In genomic region chr1:110069302-110070281, GRCh38 we compare ENCODE assay signal across 12 cellular contexts. TPM values are rescaled to one million over a fixed set of nuclear protein-coding genes. Genes with fewer than 3 reads are reported as not detected.
DNase-seq lines count a peak whose midpoint lies in the region; ATAC-seq and TF ChIP-seq lines count a peak whose summit lies in the region.
"Had no signal": no experiment of that assay in that cellular context is flagged by ENCODE, and none has a peak within 500 bp of the region (broad histone marks: within the 10 kb centered on the region; RNA-seq: fewer than 3 reads in every experiment).

No MANE protein-coding gene starts in this region.

- peaks cover 37% of the 10 kb centered on the region for H3K27me3 ChIP-seq in layer of hippocampus (ENCODE audit: control insufficient read depth, insufficient read depth, low read length)
- H3K27me3 ChIP-seq in stomach = peaks cover 27 to 88% (median 68%) of the 10 kb centered on the region in 3 donors
- H3K27me3 ChIP-seq in ovary = peaks cover 10% of the 10 kb centered on the region

- H3K9me3 ChIP-seq in stomach (peaks cover 0 to 11% (median 4%) of the 10 kb centered on the region in 4 donors), ovary (peaks cover 0 to 5% of the 10 kb centered on the region in 2 donors)
- H3K9me3 ChIP-seq: SJSA1 had no signal

- H3K36me3 Mint-ChIP-seq in activated naive CD4-positive, alpha-beta T cell treated with anti-CD3 and anti-CD28 coated beads for 36 hours (ENCODE audit: low read depth) = no peaks in the 10 kb centered on the region
- no peaks in the 10 kb centered on the region for H3K36me3 Mint-ChIP-seq in brain

- no peak for DNase-seq in activated naive CD4-positive, alpha-beta T cell treated with anti-CD3 and anti-CD28 coated beads for 36 hours
- no peak for DNase-seq in activated naive CD4-positive, alpha-beta T cell treated with Interleukin-2 at 50 U/mL for 16 hours
- DNase-seq in stomach (no peak), ovary (no peak), NCI-H446 (lab: John Stamatoyannopoulos, UW) (no peak)
- DNase-seq: NCI-H1417 treated with DMSO at 0.1 percent for 48 hours had no signal

- H3K36me3 ChIP-seq in stomach (no peaks in the 10 kb centered on the region), ovary (no peaks in the 10 kb centered on the region)
- H3K36me3 ChIP-seq: SJSA1 had no signal

- H3K4me3 Mint-ChIP-seq in activated naive CD4-positive, alpha-beta T cell treated with anti-CD3 and anti-CD28 coated beads for 36 hours = peak overlapping the region; percentile 52
- peak overlapping the region in 3 of 5 experiments; percentile 55 to 77 (median 75) for H3K4me3 Mint-ChIP-seq in brain

- WGBS in stomach, 5 donors = 10 to 16% (median 14%) methylated on average over 48 to 73 of the region's 73 CpGs
- 70 to 81% (median 76%) methylated on average over 73 of the region's 73 CpGs for WGBS in ovary, 3 donors

- no peak for TF ChIP-seq POLR2A in stomach (IDR thresholded peaks at IDR 0.05)
- no peak for TF ChIP-seq POLR2A in ovary (IDR thresholded peaks at IDR 0.05)

- peaks cover 14% of the 10 kb centered on the region for H3K4me1 Mint-ChIP-seq in activated naive CD4-positive, alpha-beta T cell treated with anti-CD3 and anti-CD28 coated beads for 36 hours (ENCODE audit: low read depth)
- peaks cover 6% of the 10 kb centered on the region for H3K4me1 Mint-ChIP-seq in brain

- peaks cover 61% of the 10 kb centered on the region for H3K27me3 Mint-ChIP-seq in activated naive CD4-positive, alpha-beta T cell treated with anti-CD3 and anti-CD28 coated beads for 36 hours (ENCODE audit: low read depth)
- H3K27me3 Mint-ChIP-seq in brain = peaks cover 93% of the 10 kb centered on the region

- H3K4me1 ChIP-seq in stomach (peaks cover 34 to 36% (median 36%) of the 10 kb centered on the region in 4 donors), ovary (ENCODE audit: insufficient read depth) (no peaks in the 10 kb centered on the region)
- H3K4me1 ChIP-seq: SJSA1 had no signal

- H3K4me3 ChIP-seq in stomach (peak overlapping the region; percentile 20 to 45 (median 36)), ovary (no peak overlapping the region)
- H3K4me3 ChIP-seq: SJSA1 had no signal

- H3K27ac ChIP-seq in layer of hippocampus (ENCODE audit: low read depth, low read length) (peak overlapping the region; percentile 56), stomach (no peak overlapping the region), ovary (no peak overlapping the region)
- H3K27ac ChIP-seq: SJSA1 had no signal

- no peak overlapping the region for H3K27ac Mint-ChIP-seq in activated naive CD4-positive, alpha-beta T cell treated with anti-CD3 and anti-CD28 coated beads for 36 hours
- H3K27ac Mint-ChIP-seq in brain = no peak overlapping the region

- TF ChIP-seq CTCF in brain (conservative IDR thresholded peaks at IDR 0.05) (no peak), stomach (IDR thresholded peaks at IDR 0.05) (no peak), ovary (IDR thresholded peaks at IDR 0.05) (no peak)

- CTCF ChIA-PET in activated naive CD4-positive, alpha-beta T cell treated with anti-CD3 and anti-CD28 coated beads for 36 hours (lab: Charles Lee) = interaction anchor here (1.4 to 5.4 kb wide), 2 partner anchors 10 to 15 kb away, joined by 6 to 42 read pairs; no protein-coding TSS in a partner anchor

- intact Hi-C loops in activated naive CD4-positive, alpha-beta T cell treated with anti-CD3 and anti-CD28 coated beads for 36 hours (cut with micrococcal nuclease) = loop anchor here (1.0 to 2.0 kb wide), 2 partner anchors 9 to 15 kb away; no protein-coding TSS in a partner anchor
- intact Hi-C loops in stomach (cut with DNase I; ENCODE audit: low total_unique reads) (no loop called here), ovary (cut with DNase I) (no loop called here)

- ATAC-seq in GM18519 (IDR thresholded peaks at IDR 0.05; ENCODE audit: low FRiP score, unreplicated experiment) = no peak

- no peaks in the 10 kb centered on the region for H3K9me3 Mint-ChIP-seq in activated naive CD4-positive, alpha-beta T cell treated with anti-CD3 and anti-CD28 coated beads for 36 hours
- H3K9me3 Mint-ChIP-seq in brain = peaks cover 0 to 11% (median 0%) of the 10 kb centered on the region in 5 experiments

- no peak for TF ChIP-seq EP300 in stomach (IDR thresholded peaks at IDR 0.05)
- TF ChIP-seq EP300 in ovary (IDR thresholded peaks at IDR 0.05) = no peak

RNA-seq across cellular contexts. Expression of gene ALX3, which starts 0.9 kb away (rescaled TPM):
- not detected for total RNA-seq in activated naive CD4-positive, alpha-beta T cell treated with anti-CD3 and anti-CD28 coated beads for 36 hours
- polyA plus RNA-seq in brain (ENCODE audit: insufficient read depth, low read depth, low replicate concordance) = 19.3 TPM
- total RNA-seq in stomach = not detected
- polyA plus RNA-seq in stomach = under 1 TPM in 1 of 3 donors, not detected in 2; 0.08 TPM
- total RNA-seq in ovary = under 1 TPM in 4 of 7 donors, not detected in 3; 0.12 to 0.43 (median 0.29) TPM
- polyA plus RNA-seq in ovary = under 1 TPM in 1 of 2 donors, not detected in 1; 0.36 TPM
- total RNA-seq: activated CD8-positive, alpha-beta memory T cell treated with anti-CD3 and anti-CD28 coated beads for 36 hours; dermis microvascular lymphatic vessel endothelial cell; SJSA1 had no signal

RNA-seq across cellular contexts. Expression of gene STRIP1, which starts 35.2 kb away (rescaled TPM):
- total RNA-seq in activated naive CD4-positive, alpha-beta T cell treated with anti-CD3 and anti-CD28 coated beads for 36 hours = 10 to 100 TPM; 20.7 to 22.8 TPM
- polyA plus RNA-seq in brain (ENCODE audit: insufficient read depth, low read depth, low replicate concordance) (27.8 TPM), stomach (10 to 100 TPM in 1 of 3 donors, 1 to 10 TPM in 2; 6.7 to 10.6 (median 7.6) TPM), ovary (10 to 100 TPM; 21.6 to 27.4 TPM)
- total RNA-seq in stomach (100 to 1,000 TPM in 1 of 5 donors, 10 to 100 TPM in 4; 36.9 to 262 (median 59.3) TPM), ovary (10 to 100 TPM; 35.1 to 46.7 (median 45.5) TPM)

RNA-seq across cellular contexts. Expression of gene UBL4B, which starts 42.7 kb away (rescaled TPM):
- not detected for total RNA-seq in activated naive CD4-positive, alpha-beta T cell treated with anti-CD3 and anti-CD28 coated beads for 36 hours
- polyA plus RNA-seq in brain (ENCODE audit: insufficient read depth, low read depth, low replicate concordance) (4.9 TPM), stomach (not detected), ovary (under 1 TPM in 1 of 2 donors, not detected in 1; 0.31 TPM)
- total RNA-seq in stomach (not detected), ovary (not detected)
- total RNA-seq: activated CD8-positive, alpha-beta memory T cell treated with anti-CD3 and anti-CD28 coated beads for 36 hours; dermis microvascular lymphatic vessel endothelial cell; SJSA1 had no signal
